9 cellular contexts compared by ENCODE assay signal in the genomic region with DNA sequence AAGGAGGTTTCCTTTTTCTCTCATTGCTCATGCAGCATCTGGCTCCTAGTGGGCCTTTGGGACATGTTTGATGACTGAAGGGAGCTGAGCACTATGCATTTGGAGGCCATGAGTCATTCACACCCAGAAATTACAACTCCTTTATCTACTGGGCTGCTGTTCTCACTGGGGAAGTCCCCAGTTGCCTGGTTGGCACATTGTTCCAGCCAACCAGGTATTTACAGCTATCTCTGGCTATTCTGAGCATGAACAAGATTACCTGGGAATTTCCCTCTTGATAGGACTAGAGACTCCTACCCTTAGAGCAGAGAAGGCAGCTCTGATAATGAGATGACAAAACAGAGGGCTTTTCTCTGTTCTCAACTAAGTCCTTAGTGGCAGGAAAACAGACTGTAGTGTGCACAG.
DNase-seq lines count a peak whose midpoint lies in the region; ATAC-seq and TF ChIP-seq lines count a peak whose summit lies in the region.
"Had no signal": no experiment of that assay in that cellular context is flagged by ENCODE, and none has a peak within 500 bp of the region (broad histone marks: within the 10 kb centered on the region; RNA-seq: fewer than 3 reads in every experiment).

No MANE protein-coding gene starts in this region.

- no peaks in the 10 kb centered on the region for H3K36me3 ChIP-seq in smooth muscle cell (ENCODE audit: low read depth)

- H3K4me1 ChIP-seq in smooth muscle cell (ENCODE audit: low read depth), result no peaks in the 10 kb centered on the region

- no peak overlapping the region for H3K4me3 Mint-ChIP-seq in central memory CD8-positive, alpha-beta T cell

- peak overlapping the region; percentile 63 for H3K9ac ChIP-seq in smooth muscle cell (ENCODE audit: low read depth)

- peak overlapping the region; percentile 27 for H3K4me2 ChIP-seq in smooth muscle cell

- H3K27me3 ChIP-seq in smooth muscle cell (ENCODE audit: low read depth), result no peaks in the 10 kb centered on the region

- H3K27ac ChIP-seq in smooth muscle cell (ENCODE audit: low read depth), result peak overlapping the region; percentile 91
- H3K27ac ChIP-seq: SK-N-MC had no signal

- H3K27me3 Mint-ChIP-seq in central memory CD8-positive, alpha-beta T cell, result no peaks in the 10 kb centered on the region

- no peak for TF ChIP-seq POLR2A in NB4 (IDR thresholded peaks at IDR 0.05; ENCODE audit: extremely low read depth, insufficient read length)

- H3K27ac Mint-ChIP-seq in central memory CD8-positive, alpha-beta T cell (ENCODE audit: low read depth), result peak overlapping the region; percentile 84

- DNase-seq in NB4 (ENCODE audit: low read depth) (peak; percentile 6), smooth muscle cell (lab: John Stamatoyannopoulos, UW; ENCODE audit: unreplicated experiment) (no peak), hepatic stellate cell (ENCODE audit: low spot score) (no peak), SW 1271 (lab: John Stamatoyannopoulos, UW) (no peak), SIG-M5 (lab: John Stamatoyannopoulos, UW) (no peak)
- no peak for DNase-seq in central memory CD8-positive, alpha-beta T cell (ENCODE audit: low spot score in 2 of 2)

- no peaks in the 10 kb centered on the region for H4K20me1 ChIP-seq in smooth muscle cell (ENCODE audit: low read depth)

- TF ChIP-seq CTCF in NB4 (IDR thresholded peaks at IDR 0.05; ENCODE audit: low read depth, low read length) (no peak), smooth muscle cell (IDR thresholded peaks at IDR 0.05; ENCODE audit: borderline replicate concordance, insufficient read depth, poor library complexity, severe bottlenecking) (no peak)

- H3K4me3 ChIP-seq in NB4 (ENCODE audit: low read depth, low read length) (no peak overlapping the region), smooth muscle cell (no peak overlapping the region)
- H3K4me3 ChIP-seq: SK-N-MC had no signal

- H3K79me2 ChIP-seq in smooth muscle cell (ENCODE audit: low read depth), result no peaks in the 10 kb centered on the region

- peaks cover 12% of the 10 kb centered on the region for H3K4me1 Mint-ChIP-seq in central memory CD8-positive, alpha-beta T cell

- H2AFZ ChIP-seq in smooth muscle cell (ENCODE audit: low read depth), result no peak overlapping the region

- peaks cover 28% of the 10 kb centered on the region for H3F3A ChIP-seq in smooth muscle cell (ENCODE audit: low read depth)

- H3K9me3 ChIP-seq in smooth muscle cell (replicated peaks; ENCODE audit: low read depth), result peaks cover 8% of the 10 kb centered on the region

- ATAC-seq in GM18502 (IDR thresholded peaks at IDR 0.05; ENCODE audit: poor library complexity, unreplicated experiment), result peak; percentile 94
- ATAC-seq in GM21786 (IDR thresholded peaks at IDR 0.05; ENCODE audit: unreplicated experiment), result peak; percentile 92
- peak; percentile 96 for ATAC-seq in central memory CD8-positive, alpha-beta T cell (replicated peaks; ENCODE audit: extremely low read depth, poor library complexity, severe bottlenecking)

- no peaks in the 10 kb centered on the region for H3K36me3 Mint-ChIP-seq in central memory CD8-positive, alpha-beta T cell (ENCODE audit: insufficient read depth)

- H3K9me3 Mint-ChIP-seq in central memory CD8-positive, alpha-beta T cell, result no peaks in the 10 kb centered on the region
